In genomic region chr1:36981771-36982622, GRCh38 we compare ENCODE assay signal across 1 cellular context.
TF ChIP-seq lines count a peak whose summit lies in the region.

No MANE protein-coding gene starts in this region.

TF ChIP-seq in HepG2, 621 proteins besides CTCF, POLR2A, EP300 and RAD21:
- no peak for TF ChIP-seq ZNF749 (CRISPR knock-in tag; IDR thresholded peaks at IDR 0.05; ENCODE audit: borderline replicate concordance)
